8 cellular contexts compared by ENCODE assay signal in genomic region chr9:93962561-93963440, GRCh38. TPM values are rescaled to one million over a fixed set of nuclear protein-coding genes. Genes with fewer than 3 reads are reported as not detected.
DNase-seq lines count a peak whose midpoint lies in the region; ATAC-seq and TF ChIP-seq lines count a peak whose summit lies in the region.

No MANE protein-coding gene starts in this region.

- no peak overlapping the region for H3K27ac ChIP-seq in SK-N-MC
- no peak overlapping the region for H3K27ac ChIP-seq in parathyroid adenoma
- no peak overlapping the region for H3K27ac ChIP-seq in transverse colon

- H3K36me3 ChIP-seq in SK-N-MC (ENCODE audit: insufficient read depth, low read length): no peaks in the 10 kb centered on the region
- H3K36me3 ChIP-seq in parathyroid adenoma (ENCODE audit: control insufficient read depth, insufficient read depth, low read length): no peaks in the 10 kb centered on the region
- H3K36me3 ChIP-seq in transverse colon: no peaks in the 10 kb centered on the region

- TF ChIP-seq CTCF in GM12865 (IDR thresholded peaks at IDR 0.05; ENCODE audit: insufficient read depth, low read depth, low read length, missing control alignments) (peak; percentile 70), parathyroid adenoma (IDR thresholded peaks at IDR 0.05) (peak; percentile 75), transverse colon (IDR thresholded peaks at IDR 0.05) (peak; percentile 77 to 85 (median 82))

- intact Hi-C loops in transverse colon (cut with DNase I; ENCODE audit: low total_unique reads): loop anchor here (2.0 kb wide), 1 partner anchor 280 kb away; no protein-coding TSS in a partner anchor

- no peaks in the 10 kb centered on the region for H3K4me1 ChIP-seq in parathyroid adenoma
- H3K4me1 ChIP-seq in transverse colon: peaks cover 18 to 33% (median 27%) of the 10 kb centered on the region in 4 donors

- TF ChIP-seq POLR2A in transverse colon (IDR thresholded peaks at IDR 0.05): no peak

- H3K9me3 ChIP-seq in SK-N-MC (ENCODE audit: low read depth, low read length): no peaks in the 10 kb centered on the region
- no peaks in the 10 kb centered on the region for H3K9me3 ChIP-seq in parathyroid adenoma (ENCODE audit: control insufficient read depth, low read length)
- no peaks in the 10 kb centered on the region for H3K9me3 ChIP-seq in transverse colon

- H3K4me3 ChIP-seq in GM12865 (ENCODE audit: low read depth, low read length) (no peak overlapping the region), SK-N-MC (peak overlapping the region; percentile 29; the same call in 1 of the 2 replicates), parathyroid adenoma (ENCODE audit: low read depth, low read length) (no peak overlapping the region), transverse colon (no peak overlapping the region)

- TF ChIP-seq EP300 in transverse colon (IDR thresholded peaks at IDR 0.05; ENCODE audit: low read depth): no peak

- no peaks in the 10 kb centered on the region for H3K79me2 ChIP-seq in parathyroid adenoma

- 22 to 29% methylated on average over 9 to 22 of the region's 22 CpGs for WGBS in transverse colon (ENCODE audit: low coverage in 1 of 2), 2 donors

- H3K4me2 ChIP-seq in parathyroid adenoma (ENCODE audit: low read length): no peak overlapping the region

- DNase-seq in GM12865 (ENCODE audit: low read depth): peak; percentile 77
- DNase-seq in NAMALWA (ENCODE audit: low spot score): peak; percentile 85
- DNase-seq in SK-N-MC (ENCODE audit: low read depth, low spot score): peak; percentile 63
- peak; percentile 81 for DNase-seq in activated naive CD4-positive, alpha-beta T cell treated with Interleukin-2 at 50 U/mL for 16 hours
- DNase-seq in germinal center (ENCODE audit: low spot score): peak; percentile 83
- peak; percentile 83 for DNase-seq in transverse colon

- no peak overlapping the region for H2AFZ ChIP-seq in parathyroid adenoma

- H3K9ac ChIP-seq in SK-N-MC (ENCODE audit: insufficient read length) (no peak overlapping the region), parathyroid adenoma (no peak overlapping the region)

- in situ Hi-C loops in transverse colon (cut with MboI; ENCODE audit: low pct_ligation_motif_present in 1 of 4, low pct_unique_long_range_greater_than_20kb in 1 of 4, low sequenced_read_pairs in 3 of 4): loop anchor here (10.0 to 25.0 kb wide), 4 partner anchors 268 to 800 kb away; no protein-coding TSS in a partner anchor

- H3K27me3 ChIP-seq in parathyroid adenoma (ENCODE audit: control insufficient read depth, insufficient read depth, low read length): peaks cover 7% of the 10 kb centered on the region
- peaks cover 43% of the 10 kb centered on the region for H3K27me3 ChIP-seq in transverse colon

- ATAC-seq in GM18858 (IDR thresholded peaks at IDR 0.05; ENCODE audit: unreplicated experiment): no peak

RNA-seq across cellular contexts. Expression of gene BARX1, which starts 7.6 kb away (rescaled TPM):
- not detected for total RNA-seq in transverse colon
